ENCODE assay signal across 29 cellular contexts in genomic region chr16:65500007-65500406, GRCh38.
DNase-seq lines count a peak whose midpoint lies in the region; ATAC-seq, FAIRE-seq and TF ChIP-seq lines count a peak whose summit lies in the region.
"Had no signal": no experiment of that assay in that cellular context is flagged by ENCODE, and none has a peak within 500 bp of the region (broad histone marks: within the 10 kb centered on the region; RNA-seq: fewer than 3 reads in every experiment).

No MANE protein-coding gene starts in this region.

- no peak overlapping the region for H3K27ac Mint-ChIP-seq in CD8-positive, alpha-beta T cell
- H3K27ac Mint-ChIP-seq: CD4-positive, alpha-beta T cell had no signal

- H3K4me1 Mint-ChIP-seq in CD8-positive, alpha-beta T cell (ENCODE audit: low read depth) = no peaks in the 10 kb centered on the region

- no peak overlapping the region for H3K27ac ChIP-seq in mammary epithelial cell (ENCODE audit: insufficient read depth, low read depth, low read length)
- no peak overlapping the region for H3K27ac ChIP-seq in breast epithelium
- H3K27ac ChIP-seq in lower lobe of right lung = no peak overlapping the region
- H3K27ac ChIP-seq in CD8-positive, alpha-beta T cell (ENCODE audit: low read depth, low read length) = no peak overlapping the region
- H3K27ac ChIP-seq: 22Rv1, BLaER1, Peyer's patch, SJCRH30 had no signal

- H2AFZ ChIP-seq in mammary epithelial cell (ENCODE audit: low read depth, low read length) = no peak overlapping the region

- no peaks in the 10 kb centered on the region for H4K20me1 ChIP-seq in mammary epithelial cell (ENCODE audit: insufficient read depth, low read length)
- H4K20me1 ChIP-seq: BLaER1 had no signal

- intact Hi-C loops in mammary epithelial cell (cut with micrococcal nuclease) (no loop called here), breast epithelium (cut with DNase I; ENCODE audit: low total_unique reads) (no loop called here), lower lobe of right lung (cut with DNase I) (no loop called here)
- intact Hi-C loops in CD8-positive, alpha-beta T cell (cut with DNase I, micrococcal nuclease) = no loop called here

- dilution Hi-C loops in mammary epithelial cell (cut with HindIII; ENCODE audit: low sequenced_read_pairs) = loop anchor here (5.0 kb wide), 1 partner anchor 107 kb away; no protein-coding TSS in a partner anchor

- in situ Hi-C loops in mammary epithelial cell (cut with MboI; ENCODE audit: low sequenced_read_pairs in 2 of 2) = no loop called here

- no peaks in the 10 kb centered on the region for H3K9me3 ChIP-seq in mammary epithelial cell (replicated peaks; ENCODE audit: insufficient read depth, low read length)
- no peaks in the 10 kb centered on the region for H3K9me3 ChIP-seq in breast epithelium
- H3K9me3 ChIP-seq in lower lobe of right lung = no peaks in the 10 kb centered on the region
- no peaks in the 10 kb centered on the region for H3K9me3 ChIP-seq in CD8-positive, alpha-beta T cell (ENCODE audit: low read length)
- H3K9me3 ChIP-seq: BLaER1, Caco-2, MG63, Peyer's patch, SJCRH30 had no signal

- peaks cover 3% of the 10 kb centered on the region for H3K9me3 Mint-ChIP-seq in CD8-positive, alpha-beta T cell

- no peak overlapping the region for H3K4me2 ChIP-seq in mammary epithelial cell (ENCODE audit: insufficient read depth, low read depth, low read length)
- H3K4me2 ChIP-seq: BLaER1 had no signal

- H3K4me1 ChIP-seq in mammary epithelial cell (ENCODE audit: insufficient read depth, low read length) (peaks cover 7% of the 10 kb centered on the region), breast epithelium (no peaks in the 10 kb centered on the region), lower lobe of right lung (no peaks in the 10 kb centered on the region)
- no peaks in the 10 kb centered on the region for H3K4me1 ChIP-seq in CD8-positive, alpha-beta T cell (ENCODE audit: insufficient read depth, low read length)
- H3K4me1 ChIP-seq: BLaER1, Caco-2, Peyer's patch had no signal

- H3K27me3 Mint-ChIP-seq in CD8-positive, alpha-beta T cell (ENCODE audit: low read depth) = no peaks in the 10 kb centered on the region
- H3K27me3 Mint-ChIP-seq: CD4-positive, alpha-beta T cell had no signal

- H3K9ac ChIP-seq in mammary epithelial cell (ENCODE audit: insufficient read depth, low read length) = no peak overlapping the region
- H3K9ac ChIP-seq: BLaER1 had no signal

- H3K4me3 Mint-ChIP-seq in CD8-positive, alpha-beta T cell = no peak overlapping the region
- H3K4me3 Mint-ChIP-seq: CD4-positive, alpha-beta T cell had no signal

- TF ChIP-seq POLR2A in breast epithelium (IDR thresholded peaks at IDR 0.05) = no peak

- CTCF ChIA-PET in mammary epithelial cell (lab: Charles Lee; ENCODE audit: low non-redundant PET) = no interaction called here
- CTCF ChIA-PET in CD8-positive, alpha-beta T cell (lab: Charles Lee) = no interaction called here

- ATAC-seq in lower lobe of right lung (no peak), GM18867 (IDR thresholded peaks at IDR 0.05; ENCODE audit: unreplicated experiment) (no peak)
- no peak for ATAC-seq in CD8-positive, alpha-beta T cell

- DNase-seq in mammary epithelial cell = peak; percentile 6
- no peak for DNase-seq in breast epithelium (ENCODE audit: low spot score in 2 of 2)
- DNase-seq in bronchial epithelial cell (ENCODE audit: low read depth) = peak; percentile 78
- DNase-seq in kidney glomerular epithelial cell (lab: John Stamatoyannopoulos, UW) = peak; percentile 18
- no peak for DNase-seq in lower lobe of right lung
- DNase-seq in CD8-positive, alpha-beta T cell = no peak
- no peak for DNase-seq in NCI-H510A (lab: John Stamatoyannopoulos, UW)
- DNase-seq: ACHN; Caco-2; CD4-positive, alpha-beta T cell; DMS 273 treated with DMSO at 0.1 percent for 48 hours; DMS79 treated with DMSO at 0.1 percent for 48 hours; Kasumi-1; MG63; NCI-H1436; NCI-H187 treated with DMSO at 0.1 percent for 48 hours; NCI-H2107; NCI-H2227 treated with DMSO at 0.1 percent for 48 hours; NCI-H774; NK-92 treated with Interleukin-12 subunit alpha and Interleukin-12 subunit beta, amount 100 ng/mL, for 24 hours; Peyer's patch; SJCRH30 had no signal

- POLR2A ChIA-PET in CD8-positive, alpha-beta T cell (lab: Charles Lee) = no interaction called here

- no TSS peak for BruUV-seq in mammary epithelial cell (replicated peaks; lab: Mats Ljungman, UMichigan)

- H3K36me3 ChIP-seq in mammary epithelial cell (ENCODE audit: insufficient read depth, low read length) (no peaks in the 10 kb centered on the region), breast epithelium (no peaks in the 10 kb centered on the region), bronchial epithelial cell (ENCODE audit: control insufficient read depth, insufficient read depth, low read length) (no peaks in the 10 kb centered on the region), lower lobe of right lung (no peaks in the 10 kb centered on the region)
- no peaks in the 10 kb centered on the region for H3K36me3 ChIP-seq in CD8-positive, alpha-beta T cell (ENCODE audit: insufficient read depth, low read length)
- H3K36me3 ChIP-seq: BLaER1, MG63, Peyer's patch, SJCRH30 had no signal

- H3K4me3 ChIP-seq in mammary epithelial cell (replicated peaks in 1 of 3; ENCODE audit: insufficient read depth in 1 of 3, low read depth in 2 of 3, low read length in 3 of 3) (no peak overlapping the region), breast epithelium (no peak overlapping the region), bronchial epithelial cell (ENCODE audit: low read depth, low read length) (no peak overlapping the region), lower lobe of right lung (no peak overlapping the region)
- H3K4me3 ChIP-seq in CD8-positive, alpha-beta T cell (ENCODE audit: low read depth, low read length) = no peak overlapping the region
- H3K4me3 ChIP-seq: BLaER1, MG63, Peyer's patch, SJCRH30 had no signal

- no peaks in the 10 kb centered on the region for H3K36me3 Mint-ChIP-seq in CD8-positive, alpha-beta T cell

- TF ChIP-seq CTCF in mammary epithelial cell (conservative IDR thresholded peaks at IDR 0.05 in 1 of 2, IDR thresholded peaks at IDR 0.05 in 1 of 2; ENCODE audit: extremely low read depth in 1 of 2, insufficient read depth in 1 of 2, low read depth in 1 of 2, low read length in 2 of 2) = no peak
- TF ChIP-seq CTCF in breast epithelium (IDR thresholded peaks at IDR 0.05) = no peak
- TF ChIP-seq CTCF in bronchial epithelial cell (IDR thresholded peaks at IDR 0.05; ENCODE audit: insufficient read depth, low read length, severe bottlenecking) = no peak
- no peak for TF ChIP-seq CTCF in lower lobe of right lung (IDR thresholded peaks at IDR 0.05)
- no peak for TF ChIP-seq CTCF in CD8-positive, alpha-beta T cell (IDR thresholded peaks at IDR 0.05)

- no peak for FAIRE-seq in bronchial epithelial cell (lab: Jason Lieb, UNC)
- FAIRE-seq: G401.6, GM12892, GM18507, H1 had no signal

- H3K27me3 ChIP-seq in mammary epithelial cell (ENCODE audit: insufficient read depth, low read length) (no peaks in the 10 kb centered on the region), breast epithelium (no peaks in the 10 kb centered on the region), bronchial epithelial cell (ENCODE audit: control insufficient read depth, insufficient read depth, low read length) (no peaks in the 10 kb centered on the region), lower lobe of right lung (ENCODE audit: low read depth) (no peaks in the 10 kb centered on the region)
- no peaks in the 10 kb centered on the region for H3K27me3 ChIP-seq in CD8-positive, alpha-beta T cell (ENCODE audit: insufficient read depth, low read length)
- H3K27me3 ChIP-seq: BLaER1, MG63, Peyer's patch, SJCRH30 had no signal

- 64% methylated on average over 2 of the region's 2 CpGs for WGBS in mammary epithelial cell (ENCODE audit: low coverage, missing lambda C conversion rate)

- no peaks in the 10 kb centered on the region for H3K79me2 ChIP-seq in mammary epithelial cell (ENCODE audit: insufficient read depth, low read length)

Comparison
In these comparisons a context has a peak if more than half of its experiments do, and no peak if none do; other contexts are left out.
1. DNase-seq: peak in mammary epithelial cell (single experiment), bronchial epithelial cell (single experiment) and kidney glomerular epithelial cell (single experiment); none in breast epithelium (0 of 2), lower lobe of right lung (single experiment), CD8-positive, alpha-beta T cell (0 of 7) and NCI-H510A (single experiment).